Comparison of ENCODE assay signal across 1 cellular context in genomic region chr2:236579746-236580315, GRCh38.
A peak's percentile ranks its signal among the peaks of the same experiment; 100 is the strongest.
TF ChIP-seq lines count a peak whose summit lies in the region.

No MANE protein-coding gene starts in this region.

TF ChIP-seq in HepG2, 621 proteins besides CTCF, POLR2A, EP300 and RAD21:
- TF ChIP-seq MAFK (conservative IDR thresholded peaks at IDR 0.05 in 1 of 2, IDR thresholded peaks at IDR 0.05 in 1 of 2; ENCODE audit: low read length in 2 of 2) (peak; percentile 88 to 89), NFE2L2 (IDR thresholded peaks at IDR 0.05; ENCODE audit: low read length) (peak; percentile 86), HDAC2 (CRISPR knock-in tag; IDR thresholded peaks at IDR 0.05) (no peak), MAFF (IDR thresholded peaks at IDR 0.05; ENCODE audit: low read depth, low read length) (peak; percentile 79)
